In the genomic region with DNA sequence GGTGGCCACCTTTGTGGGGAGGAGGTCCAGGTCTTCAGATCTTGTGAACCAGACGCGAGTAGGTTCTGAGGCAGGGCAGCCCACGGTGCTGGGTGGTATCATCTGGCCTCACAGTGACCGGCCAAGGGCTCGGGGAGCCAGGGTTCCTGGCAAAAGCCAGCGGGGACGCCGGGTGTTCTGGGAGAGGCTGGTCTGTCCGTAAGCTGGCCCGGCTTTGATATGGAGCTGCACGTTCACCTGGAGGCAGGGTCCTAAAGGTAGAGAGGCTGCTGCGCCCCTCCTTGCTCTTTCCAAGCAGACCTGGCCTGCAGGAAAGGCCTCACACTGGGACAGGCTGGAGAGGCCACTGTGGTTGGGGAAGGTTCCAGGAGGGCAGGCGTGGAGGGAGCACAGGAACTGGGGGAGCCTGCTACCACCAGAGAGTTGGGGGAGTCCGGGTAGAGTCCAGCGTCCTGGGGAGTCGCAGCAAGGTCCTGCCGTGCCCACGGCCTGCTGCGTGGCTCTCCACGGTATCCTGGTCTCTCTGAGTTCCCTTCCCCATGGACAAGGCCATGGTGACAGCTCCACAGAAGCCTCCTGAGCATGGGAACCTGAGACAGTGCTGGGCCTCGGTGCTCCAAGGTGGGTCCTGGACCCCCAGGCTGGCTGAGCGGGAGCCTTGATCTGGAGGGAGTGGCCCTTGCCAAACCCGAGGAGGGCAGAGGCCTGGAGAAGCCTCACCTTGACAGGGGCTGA, we compare ENCODE assay signal across 1 cellular context.
TF ChIP-seq lines count a peak whose summit lies in the region.

No MANE protein-coding gene starts in this region.

TF ChIP-seq in neural cell, 6 proteins besides CTCF, POLR2A, EP300 and RAD21:
- TF ChIP-seq POLR2AphosphoS5 (IDR thresholded peaks at IDR 0.05) (no peak), TAF1 (IDR thresholded peaks at IDR 0.05; ENCODE audit: low read depth) (no peak), SMC3 (conservative IDR thresholded peaks at IDR 0.05; ENCODE audit: poor library complexity) (no peak)
TF ChIP-seq in neural cell: peak in this region for 0.
